1 cellular context compared by ENCODE assay signal in genomic region chr5:715636-716035, GRCh38. TPM values are rescaled to one million over a fixed set of nuclear protein-coding genes. Genes with fewer than 3 reads are reported as not detected.
"Had no signal": no experiment of that assay in that cellular context is flagged by ENCODE, and none has a peak within 500 bp of the region (broad histone marks: within the 10 kb centered on the region; RNA-seq: fewer than 3 reads in every experiment).

No MANE protein-coding gene starts in this region.

RNA-seq across cellular contexts. Expression of gene TPPP, which starts 22.5 kb away (rescaled TPM):
- total RNA-seq: SJSA1 had no signal
